ENCODE assay signal across 21 cellular contexts in genomic region chr22:44098966-44099530, GRCh38.
DNase-seq lines count a peak whose midpoint lies in the region; ATAC-seq and TF ChIP-seq lines count a peak whose summit lies in the region.
"Had no signal": no experiment of that assay in that cellular context is flagged by ENCODE, and none has a peak within 500 bp of the region (broad histone marks: within the 10 kb centered on the region; RNA-seq: fewer than 3 reads in every experiment).

No MANE protein-coding gene starts in this region.

- no peak overlapping the region for H3K14ac ChIP-seq in H9 (ENCODE audit: insufficient read depth, low read length)

- no peaks in the 10 kb centered on the region for H3K4me1 ChIP-seq in H9 (ENCODE audit: insufficient read depth, low read length)
- no peaks in the 10 kb centered on the region for H3K4me1 ChIP-seq in RWPE2 (ENCODE audit: insufficient read depth, poor library complexity, severe bottlenecking)
- peaks cover 17 to 19% of the 10 kb centered on the region in 2 experiments for H3K4me1 ChIP-seq in neutrophil (ENCODE audit: control insufficient read depth in 1 of 2, insufficient read depth in 1 of 2, low read depth in 1 of 2, low read length in 1 of 2)
- H3K4me1 ChIP-seq in adrenal gland (replicated peaks in 1 of 2): no peaks in the 10 kb centered on the region
- H3K4me1 ChIP-seq: A549 had no signal

- no peak for TF ChIP-seq POLR2A in adrenal gland (IDR thresholded peaks at IDR 0.05)

- no peak overlapping the region for H3K23ac ChIP-seq in H9 (ENCODE audit: insufficient read length, low read depth, low read length)

- no peak overlapping the region for H2AFZ ChIP-seq in H9 (ENCODE audit: low read length)

- H3K4me1 Mint-ChIP-seq in H9: peaks cover 11 to 12% of the 10 kb centered on the region in 2 experiments

- no peak overlapping the region for H4K8ac ChIP-seq in H9 (replicated peaks; ENCODE audit: insufficient read length, low read depth, low read length)

- no peak overlapping the region for H3K9ac ChIP-seq in H9 (ENCODE audit: extremely low read depth, insufficient read length, low read length)
- H3K9ac ChIP-seq: BLaER1 treated with 17β-estradiol and CSF1 and Interleukin-3, amounts not matched to agents 10 nM and 100 nM had no signal

- no peak overlapping the region for H3K27ac Mint-ChIP-seq in H9
- H3K27ac Mint-ChIP-seq: CD4-positive, alpha-beta T cell had no signal

- H3K36me3 ChIP-seq in RWPE2 (ENCODE audit: low read depth) (no peaks in the 10 kb centered on the region), neutrophil (no peaks in the 10 kb centered on the region), adrenal gland (replicated peaks in 1 of 2) (no peaks in the 10 kb centered on the region)

- H3K4me2 ChIP-seq in H9 (ENCODE audit: insufficient read depth, insufficient read length, low read length): no peak overlapping the region
- H3K4me2 ChIP-seq: A549; BLaER1 treated with 17β-estradiol and CSF1 and Interleukin-3, amounts not matched to agents 10 nM and 100 nM had no signal

- no peak for TF ChIP-seq CTCF in H9 (conservative IDR thresholded peaks at IDR 0.05)
- TF ChIP-seq CTCF in RWPE2 (IDR thresholded peaks at IDR 0.05; ENCODE audit: poor library complexity, severe bottlenecking): no peak
- no peak for TF ChIP-seq CTCF in neutrophil (IDR thresholded peaks at IDR 0.05)
- no peak for TF ChIP-seq CTCF in adrenal gland (IDR thresholded peaks at IDR 0.05)

- peaks cover 5 to 7% of the 10 kb centered on the region in 2 experiments; a peak in 2 of 5 replicates for H3K9me3 Mint-ChIP-seq in H9
- H3K9me3 Mint-ChIP-seq: CD4-positive, alpha-beta T cell had no signal

- no peaks in the 10 kb centered on the region for H3K79me2 ChIP-seq in H9 (ENCODE audit: insufficient read depth, low read length)

- no peak for DNase-seq in H9
- peak; percentile 44 for DNase-seq in RWPE2 (ENCODE audit: low spot score)
- peak; percentile 22 for DNase-seq in left ventricle myocardium superior
- DNase-seq in caudate nucleus (lab: John Stamatoyannopoulos, UW): no peak
- no peak for DNase-seq in adrenal gland
- DNase-seq: AML-193; CD4-positive, alpha-beta T cell; Kasumi-1; NCI-H1105 treated with DMSO at 0.1 percent for 48 hours; NCI-H2029; NCI-H446; NCI-H524 treated with DMSO at 0.1 percent for 48 hours; NCI-H82; NK-92 treated with Interleukin-12 subunit alpha and Interleukin-12 subunit beta, amount 100 ng/mL, for 24 hours; PC-3 had no signal

- H2BK5ac ChIP-seq in H9 (ENCODE audit: insufficient read length, low read length): no peak overlapping the region

- ATAC-seq in RWPE2 (ENCODE audit: low read depth) (no peak), left ventricle myocardium superior (no peak), GM18867 (IDR thresholded peaks at IDR 0.05; ENCODE audit: unreplicated experiment) (no peak), HG02973 (IDR thresholded peaks at IDR 0.05; ENCODE audit: unreplicated experiment) (no peak)
- ATAC-seq: A549, K562, PC-3 had no signal

- no peaks in the 10 kb centered on the region for H4K20me1 ChIP-seq in H9 (ENCODE audit: control insufficient read depth, insufficient read depth, insufficient read length)
- H4K20me1 ChIP-seq: BLaER1 treated with 17β-estradiol and CSF1 and Interleukin-3, amounts not matched to agents 10 nM and 100 nM had no signal

- intact Hi-C loops in left ventricle myocardium superior (cut with micrococcal nuclease): no loop called here
- intact Hi-C loops in adrenal gland (cut with DNase I): no loop called here

- H3T11ph ChIP-seq in H9 (ENCODE audit: low read length): no peak overlapping the region

- no peaks in the 10 kb centered on the region for H3K79me1 ChIP-seq in H9 (ENCODE audit: insufficient read depth, low read depth, low read length, poor library complexity, severe bottlenecking)

- H3K4ac ChIP-seq in H9 (ENCODE audit: low read depth, low read length): no peak overlapping the region

- no CpG with 5 or more reads among the region's 15 CpGs for WGBS in H9 (ENCODE audit: extremely low coverage, insufficient read length, low lambda C conversion rate)
- WGBS in adrenal gland, 4 donors: 88 to 94% (median 93%) methylated on average over 11 to 15 of the region's 15 CpGs

- no peak overlapping the region for H2AK5ac ChIP-seq in H9 (ENCODE audit: insufficient read length, low read length)

- no peak overlapping the region for H2BK120ac ChIP-seq in H9 (ENCODE audit: low read depth, low read length, poor library complexity, severe bottlenecking)

- no peak overlapping the region for H2BK20ac ChIP-seq in H9 (ENCODE audit: low read depth, low read length, poor library complexity, severe bottlenecking)

- H3K4me3 ChIP-seq in RWPE2 (ENCODE audit: severe bottlenecking) (no peak overlapping the region), neutrophil (ENCODE audit: low read depth in 1 of 2, low read length in 1 of 2) (no peak overlapping the region), adrenal gland (no peak overlapping the region)
- H3K4me3 ChIP-seq: A549; BLaER1 treated with 17β-estradiol and CSF1 and Interleukin-3, amounts not matched to agents 10 nM and 100 nM; K562 had no signal

- H3K18ac ChIP-seq in H9 (ENCODE audit: insufficient read length, low read depth, low read length): no peak overlapping the region

- H3K36me3 Mint-ChIP-seq in H9 (ENCODE audit: insufficient read depth in 1 of 3, low read depth in 3 of 3): peaks cover 4 to 20% (median 6%) of the 10 kb centered on the region in 3 experiments; a peak in 6 of 7 replicates

- H3K4me3 Mint-ChIP-seq in H9: no peak overlapping the region
- H3K4me3 Mint-ChIP-seq: CD4-positive, alpha-beta T cell had no signal

- H2BK12ac ChIP-seq in H9 (ENCODE audit: insufficient read length, low read depth, low read length): no peak overlapping the region

- no peak overlapping the region for H3K56ac ChIP-seq in H9 (ENCODE audit: insufficient read length, low read depth, low read length)

- H3K9me3 ChIP-seq in H9 (ENCODE audit: control insufficient read depth, low read depth, low read length) (no peaks in the 10 kb centered on the region), RWPE2 (ENCODE audit: severe bottlenecking) (no peaks in the 10 kb centered on the region), neutrophil (no peaks in the 10 kb centered on the region), adrenal gland (replicated peaks in 1 of 3) (no peaks in the 10 kb centered on the region)
- H3K9me3 ChIP-seq: A549 had no signal

- no peak overlapping the region for H4K91ac ChIP-seq in H9 (ENCODE audit: insufficient read length, low read depth, low read length)

- H3K23me2 ChIP-seq in H9 (ENCODE audit: insufficient read length, low read depth, low read length, poor library complexity, severe bottlenecking): no peaks in the 10 kb centered on the region

- H3K27me3 ChIP-seq in H9 (ENCODE audit: insufficient read depth, low read length): no peaks in the 10 kb centered on the region
- H3K27me3 ChIP-seq in RWPE2 (ENCODE audit: insufficient read depth, poor library complexity, severe bottlenecking): no peaks in the 10 kb centered on the region
- H3K27me3 ChIP-seq in neutrophil: no peaks in the 10 kb centered on the region
- H3K27me3 ChIP-seq in adrenal gland: no peaks in the 10 kb centered on the region
- H3K27me3 ChIP-seq: BLaER1 treated with 17β-estradiol and CSF1 and Interleukin-3, amounts not matched to agents 10 nM and 100 nM had no signal

- H3K27me3 Mint-ChIP-seq in H9 (ENCODE audit: low read depth): no peaks in the 10 kb centered on the region
- H3K27me3 Mint-ChIP-seq: CD4-positive, alpha-beta T cell had no signal

- H3K27ac ChIP-seq in H9 (ENCODE audit: insufficient read length, low read depth, low read length) (no peak overlapping the region), RWPE2 (ENCODE audit: poor library complexity, severe bottlenecking) (no peak overlapping the region), neutrophil (peak overlapping the region; percentile 75), caudate nucleus (ENCODE audit: low read depth, low read length) (no peak overlapping the region), adrenal gland (no peak overlapping the region)
- H3K27ac ChIP-seq: A549; BLaER1 treated with 17β-estradiol and CSF1 and Interleukin-3, amounts not matched to agents 10 nM and 100 nM had no signal

- no peak overlapping the region for H4K5ac ChIP-seq in H9 (ENCODE audit: insufficient read length, low read depth, low read length)

- H2BK15ac ChIP-seq in H9 (ENCODE audit: low read depth, low read length): 0 out of 2 replicates have a peak overlapping the region, but pooled peaks have one; percentile 6

Comparison
In these comparisons a context has a peak if more than half of its experiments do, and no peak if none do; other contexts are left out.
1. DNase-seq: peak in RWPE2 (single experiment) and left ventricle myocardium superior (single experiment); none in H9 (single experiment), caudate nucleus (0 of 61) and adrenal gland (0 of 7).